11 cellular contexts compared by ENCODE assay signal in genomic region chr22:39177456-39177775, GRCh38. TPM values are rescaled to one million over a fixed set of nuclear protein-coding genes. Genes with fewer than 3 reads are reported as not detected.
DNase-seq lines count a peak whose midpoint lies in the region; ATAC-seq, FAIRE-seq and TF ChIP-seq lines count a peak whose summit lies in the region.
"Had no signal": no experiment of that assay in that cellular context is flagged by ENCODE, and none has a peak within 500 bp of the region (broad histone marks: within the 10 kb centered on the region; RNA-seq: fewer than 3 reads in every experiment).

No MANE protein-coding gene starts in this region.

- no peaks in the 10 kb centered on the region for H3K36me3 ChIP-seq in HUES6 (ENCODE audit: control insufficient read depth, insufficient read depth, low read length)
- H3K36me3 ChIP-seq in neuronal stem cell (replicated peaks in 1 of 2; ENCODE audit: control insufficient read depth in 2 of 2, insufficient read depth in 2 of 2, low read length in 2 of 2) = no peaks in the 10 kb centered on the region

- peak overlapping the region; percentile 33 for H2BK120ac ChIP-seq in neuronal stem cell (ENCODE audit: low read depth, low read length)

- CTCF ChIA-PET in A549 (lab: Yijun Ruan, JAX) = interaction anchor here (0.9 to 1.8 kb wide), 2 partner anchors 133 to 138 kb away, joined by 3 to 4 read pairs; no protein-coding TSS in a partner anchor

- TF ChIP-seq CTCF in A549 (IDR thresholded peaks at IDR 0.05) = no peak

- peak overlapping the region; percentile 96 for H2AK5ac ChIP-seq in neuronal stem cell (ENCODE audit: low read depth, low read length)

- no peak overlapping the region for H3K4ac ChIP-seq in neuronal stem cell (ENCODE audit: low read length)

- H3K4me1 ChIP-seq in A549 = peaks cover 51% of the 10 kb centered on the region
- peaks cover 70% of the 10 kb centered on the region for H3K4me1 ChIP-seq in HUES6 (ENCODE audit: control insufficient read depth, insufficient read depth, low read length)
- H3K4me1 ChIP-seq in neuronal stem cell (ENCODE audit: control insufficient read depth in 2 of 2, insufficient read depth in 1 of 2, low read depth in 1 of 2, low read length in 2 of 2) = peaks cover 48 to 49% of the 10 kb centered on the region in 2 donors

- H3K14ac ChIP-seq in neuronal stem cell (ENCODE audit: low read length) = peak overlapping the region; percentile 50

- WGBS in A549 (ENCODE audit: missing lambda C conversion rate) = 100% methylated on average over 1 of the region's 2 CpGs
- no CpG with 5 or more reads among the region's 2 CpGs for WGBS in neuronal stem cell (ENCODE audit: extremely low coverage in 2 of 2, insufficient read length in 2 of 2, insufficient replicate concordance in 1 of 2), 2 donors

- H3K4me3 ChIP-seq in A549 (no peak overlapping the region), HUES6 (ENCODE audit: low read depth, low read length) (no peak overlapping the region), neuronal stem cell (ENCODE audit: low read length in 2 of 2) (no peak overlapping the region)

- H2BK15ac ChIP-seq in neuronal stem cell (ENCODE audit: low read length) = peak overlapping the region; percentile 79

- TF ChIP-seq EP300 in A549 (IDR thresholded peaks at IDR 0.05) = no peak

- H3K9me3 ChIP-seq in A549 = no peaks in the 10 kb centered on the region
- H3K9me3 ChIP-seq in HUES6 (ENCODE audit: control insufficient read depth, insufficient read depth, low read depth, low read length) = peaks cover 10% of the 10 kb centered on the region; the same call in 1 of the 2 replicates
- H3K9me3 ChIP-seq in neuronal stem cell (replicated peaks in 1 of 2; ENCODE audit: control insufficient read depth in 2 of 2, insufficient read depth in 1 of 2, low read depth in 1 of 2, low read length in 2 of 2) = peaks cover 5% of the 10 kb centered on the region in 2 donors

- no peaks in the 10 kb centered on the region for H3K27me3 ChIP-seq in HUES6 (ENCODE audit: control insufficient read depth, insufficient read depth, low read length)
- no peaks in the 10 kb centered on the region for H3K27me3 ChIP-seq in neuronal stem cell (ENCODE audit: control insufficient read depth in 3 of 3, insufficient read depth in 3 of 3, low read depth in 1 of 3, low read length in 3 of 3)

- H3K27ac ChIP-seq in A549 = peak overlapping the region; percentile 92 to 95
- peak overlapping the region; percentile 95; the same call in 1 of the 2 replicates for H3K27ac ChIP-seq in HUES6 (ENCODE audit: low read depth, low read length)
- H3K27ac ChIP-seq in neuronal stem cell (replicated peaks; ENCODE audit: low read length) = no peak overlapping the region

- H3K4me2 ChIP-seq in A549 (no peak overlapping the region), neuronal stem cell (ENCODE audit: insufficient read depth, low read length, poor library complexity, severe bottlenecking) (no peak overlapping the region)

- FAIRE-seq in A549 (lab: Jason Lieb, UNC) = no peak

- peak overlapping the region; percentile 70 for H2BK12ac ChIP-seq in neuronal stem cell (ENCODE audit: low read length)

- H3K18ac ChIP-seq in neuronal stem cell (ENCODE audit: low read length) = peak overlapping the region; percentile 98

- H2AFZ ChIP-seq in neuronal stem cell (ENCODE audit: low read length) = peak overlapping the region; percentile 64

- ATAC-seq in A549 (no peak), HG03439 (IDR thresholded peaks at IDR 0.05; ENCODE audit: unreplicated experiment) (no peak), GM18505 (IDR thresholded peaks at IDR 0.05; ENCODE audit: unreplicated experiment) (no peak)
- ATAC-seq: esophagus mucosa had no signal

- no peaks in the 10 kb centered on the region for H3K79me1 ChIP-seq in neuronal stem cell (ENCODE audit: low read depth, low read length)

- peak overlapping the region; percentile 35 for H4K91ac ChIP-seq in neuronal stem cell (ENCODE audit: low read depth, low read length, poor library complexity)

- DNase-seq in A549 (ENCODE audit: low read depth in 1 of 2, low spot score in 1 of 2) = no peak
- DNase-seq in dermis blood vessel endothelial cell = peak; percentile 23
- no peak for DNase-seq in neuronal stem cell (ENCODE audit: low spot score)
- no peak for DNase-seq in LoVo (ENCODE audit: low spot score)
- no peak for DNase-seq in effector CD4-positive, alpha-beta T cell
- DNase-seq: amygdala, C1 segment of cervical spinal cord had no signal

- POLR2A ChIA-PET in A549 (lab: Yijun Ruan, JAX) = no interaction called here

- no peak overlapping the region for H3K23ac ChIP-seq in neuronal stem cell (ENCODE audit: low read depth, low read length, poor library complexity)

- TF ChIP-seq RAD21 in A549 (conservative IDR thresholded peaks at IDR 0.05 in 1 of 2, IDR thresholded peaks at IDR 0.05 in 1 of 2) = no peak

- peak overlapping the region; percentile 88 for H2BK5ac ChIP-seq in neuronal stem cell (ENCODE audit: low read length)

- no peak overlapping the region for H4K8ac ChIP-seq in neuronal stem cell (ENCODE audit: low read depth, low read length)

- no peak for TF ChIP-seq POLR2A in A549 (IDR thresholded peaks at IDR 0.05; ENCODE audit: low read length)
- no peak for TF ChIP-seq POLR2A in GM18505 (IDR thresholded peaks at IDR 0.05; ENCODE audit: borderline replicate concordance, extremely low read depth, insufficient read depth, insufficient read length)

- H3K9ac ChIP-seq in HUES6 (ENCODE audit: low read length) (peak overlapping the region; percentile 27), neuronal stem cell (ENCODE audit: low read depth, low read length, poor library complexity) (peak overlapping the region; percentile 61)

TF ChIP-seq in A549, 52 proteins besides CTCF, POLR2A, EP300 and RAD21:
- TF ChIP-seq SMC3 (IDR thresholded peaks at IDR 0.05) (no peak), ZFP36 (IDR thresholded peaks at IDR 0.05; ENCODE audit: borderline replicate concordance, partially characterized antibody) (no peak), FOSB (CRISPR knock-in tag; IDR thresholded peaks at IDR 0.05) (no peak), NR3C1 (IDR thresholded peaks at IDR 0.05) (no peak), ZNF302 (CRISPR knock-in tag; IDR thresholded peaks at IDR 0.05) (no peak), GATA3 (IDR thresholded peaks at IDR 0.05; ENCODE audit: borderline replicate concordance) (no peak)

RNA-seq across cellular contexts. Expression of gene CBX7, which starts 24.9 kb away (rescaled TPM):
- polyA plus RNA-seq in A549 (2011; rRNA removed) = 0.79 and 1.3 TPM in 2 replicates
- polyA plus RNA-seq in A549 (2012; cell fraction: cytosol; rRNA removed) = 1.2 and 1.8 TPM in 2 replicates
- polyA plus RNA-seq in A549 (2012; cell fraction: nucleus; rRNA removed) = 5.3 and 5.5 TPM in 2 replicates
- 2.0 to 2.5 TPM (median 2.3 TPM) in 3 replicates for polyA plus RNA-seq in A549 (2017; fragmentation: RNase III; extraction: RNeasy Plus Mini Kit Qiagen cat#74134 plus additional on column Dnase treatment)
- polyA minus RNA-seq in A549 (2011; rRNA and poly(A)+ RNA removed) = 1.5 and 1.7 TPM in 2 replicates
- total RNA-seq in dermis blood vessel endothelial cell = 6.4 and 9.5 TPM in 2 replicates
- polyA plus RNA-seq in neuronal stem cell (2013, experiment 1 of 2) = 9.3 TPM
- polyA plus RNA-seq in neuronal stem cell (2013, experiment 2 of 2) = 9.2 TPM
